Comparison of ENCODE assay signal across 14 cellular contexts in genomic region chr17:81082177-81083073, GRCh38. TPM values are rescaled to one million over a fixed set of nuclear protein-coding genes. Genes with fewer than 3 reads are reported as not detected.
DNase-seq lines count a peak whose midpoint lies in the region; ATAC-seq, FAIRE-seq and TF ChIP-seq lines count a peak whose summit lies in the region.
"Had no signal": no experiment of that assay in that cellular context is flagged by ENCODE, and none has a peak within 500 bp of the region (broad histone marks: within the 10 kb centered on the region; RNA-seq: fewer than 3 reads in every experiment).

No MANE protein-coding gene starts in this region.

- no peak for TF ChIP-seq CTCF in kidney (IDR thresholded peaks at IDR 0.05; ENCODE audit: borderline replicate concordance, extremely low read depth, insufficient read depth)
- no peak for TF ChIP-seq CTCF in CD8-positive, alpha-beta T cell (IDR thresholded peaks at IDR 0.05)

- H3K4me1 Mint-ChIP-seq in CD8-positive, alpha-beta T cell (ENCODE audit: low read depth) = peaks cover 2% of the 10 kb centered on the region

- POLR2A ChIA-PET in CD8-positive, alpha-beta T cell (lab: Charles Lee) = no interaction called here

- H3K4me2 ChIP-seq in BLaER1 treated with 17β-estradiol and CSF1 and Interleukin-3, amounts not matched to agents 10 nM and 100 nM = peak overlapping the region; percentile 15 to 89 (median 75); a peak in 21 of 22 replicates

- peak overlapping the region in 1 of 10 experiments; percentile 13; a peak in 3 of 20 replicates for H3K4me3 ChIP-seq in BLaER1 treated with 17β-estradiol and CSF1 and Interleukin-3, amounts not matched to agents 10 nM and 100 nM
- H3K4me3 ChIP-seq in duodenal mucosa (ENCODE audit: low read depth in 1 of 2, low read length in 2 of 2) = no peak overlapping the region
- H3K4me3 ChIP-seq in kidney (ENCODE audit: low read length in 2 of 2) = no peak overlapping the region
- no peak overlapping the region for H3K4me3 ChIP-seq in rectal smooth muscle tissue (ENCODE audit: low read length)
- no peak overlapping the region for H3K4me3 ChIP-seq in CD8-positive, alpha-beta T cell (ENCODE audit: low read depth, low read length)

- H3K27ac ChIP-seq in BLaER1 treated with 17β-estradiol and CSF1 and Interleukin-3, amounts not matched to agents 10 nM and 100 nM = no peak overlapping the region
- H3K27ac ChIP-seq in duodenal mucosa (ENCODE audit: low read depth, low read length) = peak overlapping the region; percentile 25
- H3K27ac ChIP-seq in kidney (ENCODE audit: low read depth in 2 of 2, low read length in 2 of 2) = peak overlapping the region; percentile 79 to 88
- H3K27ac ChIP-seq in rectal smooth muscle tissue (ENCODE audit: low read depth, low read length) = peak overlapping the region; percentile 18
- H3K27ac ChIP-seq in CD8-positive, alpha-beta T cell (ENCODE audit: low read depth, low read length) = no peak overlapping the region

- no peaks in the 10 kb centered on the region for H3K9me3 Mint-ChIP-seq in CD8-positive, alpha-beta T cell
- H3K9me3 Mint-ChIP-seq: activated T-cell treated with anti-CD3 and anti-CD28 coated beads, Interleukin-2, amount 50 U/mL, for 24 hours had no signal

- FAIRE-seq in kidney (lab: Jason Lieb, UNC) = no peak
- FAIRE-seq: D721Med, endometrium had no signal

- intact Hi-C loops in kidney (cut with DNase I) = no loop called here
- intact Hi-C loops in CD8-positive, alpha-beta T cell (cut with DNase I, micrococcal nuclease) = no loop called here

- peaks cover 0 to 91% (median 85%) of the 10 kb centered on the region in 11 experiments; a peak in 20 of 22 replicates for H4K20me1 ChIP-seq in BLaER1 treated with 17β-estradiol and CSF1 and Interleukin-3, amounts not matched to agents 10 nM and 100 nM

- peaks cover 39 to 61% (median 59%) of the 10 kb centered on the region in 10 experiments for H3K4me1 ChIP-seq in BLaER1 treated with 17β-estradiol and CSF1 and Interleukin-3, amounts not matched to agents 10 nM and 100 nM
- H3K4me1 ChIP-seq in duodenal mucosa (ENCODE audit: control insufficient read depth in 1 of 2, insufficient read depth in 2 of 2, low read length in 2 of 2) (peaks cover 0 to 1% of the 10 kb centered on the region in 2 donors), kidney (ENCODE audit: control insufficient read depth in 1 of 2, insufficient read depth in 1 of 2, low read depth in 1 of 2, low read length in 2 of 2) (peaks cover 23 to 24% of the 10 kb centered on the region in 2 donors), rectal smooth muscle tissue (ENCODE audit: control insufficient read depth, insufficient read depth, low read length) (no peaks in the 10 kb centered on the region)
- no peaks in the 10 kb centered on the region for H3K4me1 ChIP-seq in CD8-positive, alpha-beta T cell (ENCODE audit: insufficient read depth, low read length)

- no peak overlapping the region for H3K4me3 Mint-ChIP-seq in CD8-positive, alpha-beta T cell
- H3K4me3 Mint-ChIP-seq: activated T-cell treated with anti-CD3 and anti-CD28 coated beads, Interleukin-2, amount 50 U/mL, for 24 hours had no signal

- H3K9ac ChIP-seq in BLaER1 treated with 17β-estradiol and CSF1 and Interleukin-3, amounts not matched to agents 10 nM and 100 nM = peak overlapping the region in 5 of 11 experiments; percentile 5 to 48 (median 12); a peak in 4 of 22 replicates
- H3K9ac ChIP-seq in duodenal mucosa (ENCODE audit: low read depth in 1 of 2, low read length in 2 of 2) (no peak overlapping the region), kidney (ENCODE audit: low read length in 2 of 2) (peak overlapping the region in 1 of 2 donors; percentile 43), rectal smooth muscle tissue (ENCODE audit: low read length) (no peak overlapping the region)

- no peaks in the 10 kb centered on the region for H3K27me3 Mint-ChIP-seq in CD8-positive, alpha-beta T cell (ENCODE audit: low read depth)
- H3K27me3 Mint-ChIP-seq: activated T-cell treated with anti-CD3 and anti-CD28 coated beads, Interleukin-2, amount 50 U/mL, for 24 hours had no signal

- peaks cover 2% of the 10 kb centered on the region for H3K36me3 Mint-ChIP-seq in CD8-positive, alpha-beta T cell

- H3K27ac Mint-ChIP-seq in CD8-positive, alpha-beta T cell = no peak overlapping the region
- H3K27ac Mint-ChIP-seq: activated T-cell treated with anti-CD3 and anti-CD28 coated beads, Interleukin-2, amount 50 U/mL, for 24 hours had no signal

- H3K27me3 ChIP-seq in BLaER1 treated with 17β-estradiol and CSF1 and Interleukin-3, amounts not matched to agents 10 nM and 100 nM = peaks cover 91 to 100% (median 99%) of the 10 kb centered on the region in 11 experiments
- H3K27me3 ChIP-seq in duodenal mucosa (ENCODE audit: control insufficient read depth in 1 of 2, insufficient read depth in 2 of 2, low read length in 2 of 2) (no peaks in the 10 kb centered on the region), rectal smooth muscle tissue (ENCODE audit: control insufficient read depth, insufficient read depth, low read length) (no peaks in the 10 kb centered on the region)
- H3K27me3 ChIP-seq in CD8-positive, alpha-beta T cell (ENCODE audit: insufficient read depth, low read length) = no peaks in the 10 kb centered on the region

- DNase-seq in kidney = no peak
- DNase-seq in mesenteric fat pad (ENCODE audit: low spot score) = no peak
- no peak for DNase-seq in CD8-positive, alpha-beta T cell
- DNase-seq: activated CD4-positive, alpha-beta T cell treated with anti-CD3 and anti-CD28 coated beads for 1 hour; activated T-cell treated with anti-CD3 and anti-CD28 coated beads, Interleukin-2, amount 50 U/mL, for 24 hours; midbrain; NCI-H2171 treated with DMSO at 0.1 percent for 48 hours had no signal

- no peak for ATAC-seq in CD8-positive, alpha-beta T cell
- no peak for ATAC-seq in GM21390 (IDR thresholded peaks at IDR 0.05; ENCODE audit: unreplicated experiment)
- ATAC-seq in GM18867 (IDR thresholded peaks at IDR 0.05; ENCODE audit: unreplicated experiment) = no peak

- CTCF ChIA-PET in CD8-positive, alpha-beta T cell (lab: Charles Lee) = interaction anchor here (1.2 kb wide), 1 partner anchor 19 kb away, joined by 3 read pairs; no protein-coding TSS in a partner anchor

- no peaks in the 10 kb centered on the region for H3K36me3 ChIP-seq in BLaER1 treated with 17β-estradiol and CSF1 and Interleukin-3, amounts not matched to agents 10 nM and 100 nM
- H3K36me3 ChIP-seq in duodenal mucosa (ENCODE audit: control insufficient read depth in 1 of 2, insufficient read depth in 2 of 2, low read length in 2 of 2) (peaks cover 0 to 4% of the 10 kb centered on the region in 2 donors), kidney (ENCODE audit: control insufficient read depth in 1 of 2, insufficient read depth in 2 of 2, low read length in 2 of 2) (peaks cover 6 to 28% of the 10 kb centered on the region in 2 donors), rectal smooth muscle tissue (ENCODE audit: control insufficient read depth, insufficient read depth, low read length) (peaks cover 2% of the 10 kb centered on the region)
- no peaks in the 10 kb centered on the region for H3K36me3 ChIP-seq in CD8-positive, alpha-beta T cell (ENCODE audit: insufficient read depth, low read length)

- H3K9me3 ChIP-seq in BLaER1 treated with 17β-estradiol and CSF1 and Interleukin-3, amounts not matched to agents 10 nM and 100 nM (replicated peaks in 1 of 11) = no peaks in the 10 kb centered on the region
- H3K9me3 ChIP-seq in duodenal mucosa (ENCODE audit: control insufficient read depth in 1 of 2, low read length in 2 of 2) (no peaks in the 10 kb centered on the region), kidney (ENCODE audit: control insufficient read depth in 1 of 2, low read length in 2 of 2) (no peaks in the 10 kb centered on the region)
- H3K9me3 ChIP-seq in CD8-positive, alpha-beta T cell (ENCODE audit: low read length) = no peaks in the 10 kb centered on the region

RNA-seq across cellular contexts. Expression of gene BAIAP2, which starts 47.5 kb away (rescaled TPM):
- 45.8 TPM for total RNA-seq in kidney
- polyA plus RNA-seq in kidney (ENCODE audit: insufficient read depth, low read depth, low replicate concordance) = 44.5 TPM
- 24.6 TPM for total RNA-seq in mesenteric fat pad
- 1 to 10 TPM; 8.5 to 9.1 TPM for total RNA-seq in CD8-positive, alpha-beta T cell

Comparison
In these comparisons a context has a peak if more than half of its experiments do, and no peak if none do; other contexts are left out.
1. H3K27ac ChIP-seq: peak in duodenal mucosa (single experiment), kidney (2 of 2) and rectal smooth muscle tissue (single experiment); none in BLaER1 treated with 17β-estradiol and CSF1 and Interleukin-3, amounts not matched to agents 10 nM and 100 nM (0 of 11) and CD8-positive, alpha-beta T cell (single experiment).